In genomic region chr2:127121776-127122176, GRCh38 we compare ENCODE assay signal across 12 cellular contexts. TPM values are rescaled to one million over a fixed set of nuclear protein-coding genes. Genes with fewer than 3 reads are reported as not detected.
DNase-seq lines count a peak whose midpoint lies in the region; ATAC-seq and TF ChIP-seq lines count a peak whose summit lies in the region.
"Had no signal": no experiment of that assay in that cellular context is flagged by ENCODE, and none has a peak within 500 bp of the region (broad histone marks: within the 10 kb centered on the region; RNA-seq: fewer than 3 reads in every experiment).

No MANE protein-coding gene starts in this region.

- no peak for TF ChIP-seq POLR2A in vagina (IDR thresholded peaks at IDR 0.05)

- DNase-seq in activated CD8-positive, alpha-beta memory T cell treated with anti-CD3 and anti-CD28 coated beads, Interleukin-2, amount 50 U/mL, for 48 hours, result peak; percentile 36
- no peak for DNase-seq in activated CD8-positive, alpha-beta memory T cell treated with anti-CD3 and anti-CD28 coated beads for 24 hours
- DNase-seq in fibroblast of mammary gland (ENCODE audit: low read depth) (peak; percentile 64), mucosa of descending colon (peak in 1 of 3 donors; percentile 2), vagina (ENCODE audit: extremely low spot score in 2 of 2) (peak in 1 of 2 donors; percentile 90), HuH-7.5 (ENCODE audit: low spot score) (no peak), retina (no peak)
- DNase-seq: activated naive CD4-positive, alpha-beta T cell treated with anti-CD3 and anti-CD28 coated beads, Interleukin-2, amount 50 U/mL, for 16 hours had no signal

- H3K4me3 ChIP-seq in fibroblast of mammary gland (ENCODE audit: control insufficient read depth, low read depth, low read length) (no peak overlapping the region), mucosa of descending colon (no peak overlapping the region), vagina (no peak overlapping the region)
- H3K4me3 ChIP-seq: SK-N-MC, tibial artery had no signal

- intact Hi-C loops in mucosa of descending colon (cut with DNase I, micrococcal nuclease) (no loop called here), vagina (cut with DNase I) (no loop called here)

- H3K9me3 ChIP-seq in mucosa of descending colon, result no peaks in the 10 kb centered on the region
- H3K9me3 ChIP-seq in vagina, result no peaks in the 10 kb centered on the region
- H3K9me3 ChIP-seq: tibial artery had no signal

- H3K4me1 ChIP-seq in mucosa of descending colon (ENCODE audit: low read depth) (no peaks in the 10 kb centered on the region), vagina (no peaks in the 10 kb centered on the region)
- H3K4me1 ChIP-seq: parathyroid adenoma, tibial artery had no signal

- H3K36me3 ChIP-seq in mucosa of descending colon (ENCODE audit: low read depth), result no peaks in the 10 kb centered on the region
- no peaks in the 10 kb centered on the region for H3K36me3 ChIP-seq in vagina
- H3K36me3 ChIP-seq: tibial artery had no signal

- TF ChIP-seq CTCF in fibroblast of mammary gland (conservative IDR thresholded peaks at IDR 0.05; ENCODE audit: control insufficient read depth, insufficient read depth, low read depth, low read length) (no peak), mucosa of descending colon (IDR thresholded peaks at IDR 0.05) (no peak), vagina (IDR thresholded peaks at IDR 0.05) (no peak)

- H3K27ac ChIP-seq in vagina, result peak overlapping the region; percentile 67
- H3K27ac ChIP-seq: parathyroid adenoma, SK-N-MC, tibial artery had no signal

- ATAC-seq in mucosa of descending colon (peak; percentile 34), HG03442 (IDR thresholded peaks at IDR 0.05; ENCODE audit: unreplicated experiment) (no peak)

- H3K27me3 ChIP-seq in vagina, result no peaks in the 10 kb centered on the region
- H3K27me3 ChIP-seq: tibial artery had no signal

RNA-seq across cellular contexts. Expression of gene BIN1, which starts 14.8 kb away (rescaled TPM):
- 10 to 100 TPM; 37.6 to 65.7 (median 46.3) TPM for total RNA-seq in mucosa of descending colon
- total RNA-seq in vagina, result 60.9 TPM

Comparison
In these comparisons a context has a peak if more than half of its experiments do, and no peak if none do; other contexts are left out.
1. DNase-seq: peak in activated CD8-positive, alpha-beta memory T cell treated with anti-CD3 and anti-CD28 coated beads, Interleukin-2, amount 50 U/mL, for 48 hours (single experiment) and fibroblast of mammary gland (single experiment); none in activated CD8-positive, alpha-beta memory T cell treated with anti-CD3 and anti-CD28 coated beads for 24 hours (single experiment), HuH-7.5 (single experiment) and retina (single experiment).